1 cellular context compared by ENCODE assay signal in genomic region chr4:6925357-6925836, GRCh38.
A peak's percentile ranks its signal among the peaks of the same experiment; 100 is the strongest.
TF ChIP-seq lines count a peak whose summit lies in the region.

No MANE protein-coding gene starts in this region.

TF ChIP-seq in K562, 482 proteins besides CTCF, POLR2A, EP300 and RAD21 (continued from another document and continues in another):
- TF ChIP-seq ZNF407 (IDR thresholded peaks at IDR 0.05; ENCODE audit: low read depth) (no peak), SPI1 (IDR thresholded peaks at IDR 0.05; ENCODE audit: borderline replicate concordance, low read depth, low read length) (0 out of 2 replicates have a peak, but pooled peaks have one; percentile 26), PYGO2 (tag; IDR thresholded peaks at IDR 0.05) (no peak), EZH2 (IDR thresholded peaks at IDR 0.05; ENCODE audit: borderline replicate concordance, low read depth, low read length) (no peak), ARID3B (CRISPR knock-in tag; IDR thresholded peaks at IDR 0.05; ENCODE audit: borderline replicate concordance) (no peak), MYNN (IDR thresholded peaks at IDR 0.05) (0 out of 2 replicates have a peak, but pooled peaks have one; percentile 20), MYNN (CRISPR knock-in tag; IDR thresholded peaks at IDR 0.05) (no peak), NELFE (IDR thresholded peaks at IDR 0.05; ENCODE audit: insufficient read depth, insufficient read length) (no peak), E2F3 (CRISPR knock-in tag; IDR thresholded peaks at IDR 0.05) (no peak), E2F6 (IDR thresholded peaks at IDR 0.05; ENCODE audit: borderline replicate concordance in 1 of 2, extremely low read depth in 1 of 2, insufficient read depth in 1 of 2, insufficient read length in 1 of 2, low read depth in 1 of 2, low read length in 1 of 2, poor library complexity in 1 of 2, severe bottlenecking in 1 of 2) (no peak), RBM34 (IDR thresholded peaks at IDR 0.05; ENCODE audit: borderline replicate concordance, insufficient read depth, low read length) (no peak), ZNF395 (CRISPR knock-in tag; IDR thresholded peaks at IDR 0.05) (peak; percentile 63; the same call in 1 of the 2 replicates), ZNF639 (CRISPR knock-in tag; conservative IDR thresholded peaks at IDR 0.05 in 1 of 2, IDR thresholded peaks at IDR 0.05 in 1 of 2) (no peak), TCF7L2 (IDR thresholded peaks at IDR 0.05; ENCODE audit: low read depth, low read length) (no peak), ZNF75A (CRISPR knock-in tag; IDR thresholded peaks at IDR 0.05) (no peak), ZNF644 (tag; IDR thresholded peaks at IDR 0.05; ENCODE audit: low read depth) (no peak), PHB (CRISPR knock-in tag; IDR thresholded peaks at IDR 0.05) (no peak), LARP7 (IDR thresholded peaks at IDR 0.05) (no peak), TCF15 (CRISPR knock-in tag; IDR thresholded peaks at IDR 0.05) (no peak), TOE1 (IDR thresholded peaks at IDR 0.05; ENCODE audit: borderline replicate concordance) (no peak), TOE1 (CRISPR knock-in tag; IDR thresholded peaks at IDR 0.05; ENCODE audit: borderline replicate concordance, low read depth) (no peak), ZBTB7A (IDR thresholded peaks at IDR 0.05; ENCODE audit: borderline replicate concordance, control insufficient read depth, low read depth, low read length) (no peak), CAMTA2 (CRISPR knock-in tag; conservative IDR thresholded peaks at IDR 0.05) (no peak), ZNF592 (IDR thresholded peaks at IDR 0.05) (no peak), LEF1 (IDR thresholded peaks at IDR 0.05) (no peak; the same call in 1 of the 2 replicates), ZMIZ1 (IDR thresholded peaks at IDR 0.05; ENCODE audit: low read depth in 2 of 2, low read length in 2 of 2) (no peak), FOXJ3 (CRISPR knock-in tag; IDR thresholded peaks at IDR 0.05) (no peak), FOXP1 (CRISPR knock-in tag; IDR thresholded peaks at IDR 0.05) (peak; percentile 20; the same call in 1 of the 2 replicates), SAFB (IDR thresholded peaks at IDR 0.05; ENCODE audit: borderline replicate concordance, low read depth, low read length) (no peak), RNF219 (CRISPR knock-in tag; IDR thresholded peaks at IDR 0.05) (no peak)
